Comparison of ENCODE assay signal across 1 cellular context in genomic region chr7:135799881-135800280, GRCh38.
TF ChIP-seq lines count a peak whose summit lies in the region.

No MANE protein-coding gene starts in this region.

TF ChIP-seq in K562, 482 proteins besides CTCF, POLR2A, EP300 and RAD21 (continued from another document):
- TF ChIP-seq, protein P1, sequence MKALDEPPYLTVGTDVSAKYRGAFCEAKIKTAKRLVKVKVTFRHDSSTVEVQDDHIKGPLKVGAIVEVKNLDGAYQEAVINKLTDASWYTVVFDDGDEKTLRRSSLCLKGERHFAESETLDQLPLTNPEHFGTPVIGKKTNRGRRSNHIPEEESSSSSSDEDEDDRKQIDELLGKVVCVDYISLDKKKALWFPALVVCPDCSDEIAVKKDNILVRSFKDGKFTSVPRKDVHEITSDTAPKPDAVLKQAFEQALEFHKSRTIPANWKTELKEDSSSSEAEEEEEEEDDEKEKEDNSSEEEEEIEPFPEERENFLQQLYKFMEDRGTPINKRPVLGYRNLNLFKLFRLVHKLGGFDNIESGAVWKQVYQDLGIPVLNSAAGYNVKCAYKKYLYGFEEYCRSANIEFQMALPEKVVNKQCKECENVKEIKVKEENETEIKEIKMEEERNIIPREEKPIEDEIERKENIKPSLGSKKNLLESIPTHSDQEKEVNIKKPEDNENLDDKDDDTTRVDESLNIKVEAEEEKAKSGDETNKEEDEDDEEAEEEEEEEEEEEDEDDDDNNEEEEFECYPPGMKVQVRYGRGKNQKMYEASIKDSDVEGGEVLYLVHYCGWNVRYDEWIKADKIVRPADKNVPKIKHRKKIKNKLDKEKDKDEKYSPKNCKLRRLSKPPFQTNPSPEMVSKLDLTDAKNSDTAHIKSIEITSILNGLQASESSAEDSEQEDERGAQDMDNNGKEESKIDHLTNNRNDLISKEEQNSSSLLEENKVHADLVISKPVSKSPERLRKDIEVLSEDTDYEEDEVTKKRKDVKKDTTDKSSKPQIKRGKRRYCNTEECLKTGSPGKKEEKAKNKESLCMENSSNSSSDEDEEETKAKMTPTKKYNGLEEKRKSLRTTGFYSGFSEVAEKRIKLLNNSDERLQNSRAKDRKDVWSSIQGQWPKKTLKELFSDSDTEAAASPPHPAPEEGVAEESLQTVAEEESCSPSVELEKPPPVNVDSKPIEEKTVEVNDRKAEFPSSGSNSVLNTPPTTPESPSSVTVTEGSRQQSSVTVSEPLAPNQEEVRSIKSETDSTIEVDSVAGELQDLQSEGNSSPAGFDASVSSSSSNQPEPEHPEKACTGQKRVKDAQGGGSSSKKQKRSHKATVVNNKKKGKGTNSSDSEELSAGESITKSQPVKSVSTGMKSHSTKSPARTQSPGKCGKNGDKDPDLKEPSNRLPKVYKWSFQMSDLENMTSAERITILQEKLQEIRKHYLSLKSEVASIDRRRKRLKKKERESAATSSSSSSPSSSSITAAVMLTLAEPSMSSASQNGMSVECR (CRISPR knock-in tag; IDR thresholded peaks at IDR 0.05), result 0 out of 2 replicates have a peak, but pooled peaks have one; percentile 25
- TF ChIP-seq RBBP5 (IDR thresholded peaks at IDR 0.05; ENCODE audit: borderline replicate concordance, insufficient read depth, low read length, poor library complexity, severe bottlenecking), result no peak
